In the genomic region with DNA sequence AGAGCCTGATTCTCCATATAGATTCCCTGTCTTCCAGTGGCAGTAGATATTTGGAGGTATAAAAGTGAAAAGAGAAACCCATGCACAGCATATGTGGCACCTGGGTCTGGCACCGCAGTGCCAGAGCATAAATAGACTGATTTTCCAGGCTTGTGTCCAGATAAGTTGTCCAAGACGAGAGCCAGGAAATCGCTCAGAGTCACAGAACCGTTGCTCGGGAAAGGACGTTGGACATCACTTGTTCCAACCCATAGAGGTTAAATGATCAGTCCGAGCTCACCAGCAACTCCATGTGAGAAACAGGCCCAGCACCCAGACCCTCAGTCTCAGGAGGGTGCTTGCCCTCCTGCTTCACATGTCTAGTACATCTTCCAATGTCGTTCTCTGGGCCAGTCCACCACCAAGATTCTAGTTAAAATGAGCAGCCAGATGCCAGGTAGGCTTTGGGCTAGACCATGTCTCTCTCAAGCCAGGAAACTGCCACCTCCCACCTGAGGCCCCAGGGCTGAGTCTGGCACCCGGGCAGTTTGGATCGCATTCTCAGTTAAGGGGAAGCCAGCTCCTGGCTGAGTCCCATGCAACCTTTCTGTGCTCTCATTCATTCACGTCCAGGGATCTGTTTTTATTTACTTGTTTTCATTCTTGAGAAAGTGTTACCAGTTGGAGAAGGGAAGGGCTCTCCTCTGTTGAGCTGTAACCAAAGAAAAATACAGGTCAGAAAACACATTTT, we compare ENCODE assay signal across 22 cellular contexts.
A peak's percentile ranks its signal among the peaks of the same experiment; 100 is the strongest.
DNase-seq lines count a peak whose midpoint lies in the region; ATAC-seq, FAIRE-seq and TF ChIP-seq lines count a peak whose summit lies in the region.
"Had no signal": no experiment of that assay in that cellular context is flagged by ENCODE, and none has a peak within 500 bp of the region (broad histone marks: within the 10 kb centered on the region; RNA-seq: fewer than 3 reads in every experiment).

No MANE protein-coding gene starts in this region.

- 68% methylated on average over 4 of the region's 11 CpGs for WGBS in right lobe of liver (ENCODE audit: insufficient coverage, low coverage, low lambda C conversion rate, missing lambda C conversion rate)
- 2% methylated on average over 10 of the region's 11 CpGs for WGBS in HepG2 (ENCODE audit: low lambda C conversion rate)
- WGBS in heart right ventricle, 2 donors, result 20 to 32% methylated on average over 11 of the region's 11 CpGs
- WGBS in aorta, 2 donors, result 8 to 9% methylated on average over 11 of the region's 11 CpGs

- no peak overlapping the region for H3K4me2 ChIP-seq in HepG2 (ENCODE audit: low read depth, low read length)

- H3K4me1 Mint-ChIP-seq in nephron progenitor cell, result peaks cover 45% of the 10 kb centered on the region
- H3K4me1 Mint-ChIP-seq: naive thymus-derived CD8-positive, alpha-beta T cell; stimulated activated effector memory CD8-positive, alpha-beta T cell treated with anti-CD3 and anti-CD28 coated beads, Interleukin-12 subunit alpha, Interleukin-12 subunit beta, amount 100 ng/mL, for 72 hours had no signal

- peak overlapping the region; percentile 78 for H3K27ac Mint-ChIP-seq in nephron progenitor cell
- H3K27ac Mint-ChIP-seq: CD14-positive monocyte; naive thymus-derived CD8-positive, alpha-beta T cell; stimulated activated effector memory CD8-positive, alpha-beta T cell treated with anti-CD3 and anti-CD28 coated beads, Interleukin-12 subunit alpha, Interleukin-12 subunit beta, amount 100 ng/mL, for 72 hours; type B pancreatic cell had no signal

- H3K4me3 ChIP-seq in right lobe of liver (no peak overlapping the region), HepG2 (replicated peaks in 1 of 3; ENCODE audit: insufficient read depth in 1 of 3, low read depth in 2 of 3, low read length in 3 of 3) (no peak overlapping the region), heart right ventricle (no peak overlapping the region), aorta (ENCODE audit: low read length in 2 of 2) (no peak overlapping the region), foreskin fibroblast (ENCODE audit: low read depth in 1 of 2, low read length in 2 of 2) (no peak overlapping the region)
- H3K4me3 ChIP-seq: Peyer's patch had no signal

- no peak for TF ChIP-seq CTCF in right lobe of liver (IDR thresholded peaks at IDR 0.05)
- TF ChIP-seq CTCF in HepG2 (CRISPR knock-in tag; IDR thresholded peaks at IDR 0.05), result no peak
- TF ChIP-seq CTCF in heart right ventricle (IDR thresholded peaks at IDR 0.05), result no peak
- TF ChIP-seq CTCF in nephron progenitor cell (IDR thresholded peaks at IDR 0.05), result no peak
- TF ChIP-seq CTCF in foreskin fibroblast (IDR thresholded peaks at IDR 0.05; ENCODE audit: low read depth, low read length), result no peak

- no peak for TF ChIP-seq RAD21 in HepG2 (CRISPR knock-in tag; IDR thresholded peaks at IDR 0.05)

- POLR2A ChIA-PET in HepG2 (lab: Yijun Ruan, JAX), result no interaction called here

- no peaks in the 10 kb centered on the region for H3K4me1 ChIP-seq in right lobe of liver
- H3K4me1 ChIP-seq in HepG2 (ENCODE audit: insufficient read depth, low read length), result no peaks in the 10 kb centered on the region
- H3K4me1 ChIP-seq in heart right ventricle, result peaks cover 3 to 36% (median 24%) of the 10 kb centered on the region in 9 donors
- H3K4me1 ChIP-seq in aorta (ENCODE audit: control insufficient read depth in 1 of 2, insufficient read depth in 2 of 2, low read length in 2 of 2), result peaks cover 0 to 2% of the 10 kb centered on the region in 2 donors
- H3K4me1 ChIP-seq: foreskin keratinocyte, Peyer's patch had no signal

- peaks cover 25% of the 10 kb centered on the region for H3K36me3 Mint-ChIP-seq in nephron progenitor cell (ENCODE audit: low read depth)
- H3K36me3 Mint-ChIP-seq: CD14-positive monocyte; naive thymus-derived CD8-positive, alpha-beta T cell; stimulated activated effector memory CD8-positive, alpha-beta T cell treated with anti-CD3 and anti-CD28 coated beads, Interleukin-12 subunit alpha, Interleukin-12 subunit beta, amount 100 ng/mL, for 72 hours had no signal

- H3K9me3 Mint-ChIP-seq in nephron progenitor cell, result no peaks in the 10 kb centered on the region
- H3K9me3 Mint-ChIP-seq: CD14-positive monocyte; stimulated activated effector memory CD8-positive, alpha-beta T cell treated with anti-CD3 and anti-CD28 coated beads, Interleukin-12 subunit alpha, Interleukin-12 subunit beta, amount 100 ng/mL, for 72 hours; type B pancreatic cell had no signal

- no peak overlapping the region for H3K4me3 Mint-ChIP-seq in nephron progenitor cell
- H3K4me3 Mint-ChIP-seq: CD14-positive monocyte; naive thymus-derived CD8-positive, alpha-beta T cell; stimulated activated effector memory CD8-positive, alpha-beta T cell treated with anti-CD3 and anti-CD28 coated beads, Interleukin-12 subunit alpha, Interleukin-12 subunit beta, amount 100 ng/mL, for 72 hours; type B pancreatic cell had no signal

- in situ Hi-C loops in HepG2 (cut with HindIII; ENCODE audit: extremely low pct_ligation_motif_present, low pct_unique_long_range_greater_than_20kb), result no loop called here

- intact Hi-C loops in right lobe of liver (cut with DNase I), result no loop called here
- intact Hi-C loops in HepG2 (cut with micrococcal nuclease; ENCODE audit: unreplicated experiment), result no loop called here
- intact Hi-C loops in heart right ventricle (cut with DNase I), result loop anchor here in 2 of 10 donors (5.0 kb wide), 2 partner anchors 219 to 229 kb away; no protein-coding TSS in a partner anchor
- intact Hi-C loops in aorta (cut with DNase I), result loop anchor here in 1 of 2 donors (5.0 kb wide), 1 partner anchor 314 kb away; no protein-coding TSS in a partner anchor

- H3K27me3 ChIP-seq in right lobe of liver (no peaks in the 10 kb centered on the region), HepG2 (ENCODE audit: control insufficient read depth in 1 of 2, insufficient read depth in 2 of 2, low read length in 2 of 2) (peaks cover 0 to 16% of the 10 kb centered on the region in 2 experiments; a peak in 3 of 5 replicates), heart right ventricle (no peaks in the 10 kb centered on the region), aorta (ENCODE audit: control insufficient read depth in 1 of 2, insufficient read depth in 2 of 2, low read length in 1 of 2) (no peaks in the 10 kb centered on the region)
- H3K27me3 ChIP-seq: Peyer's patch had no signal

- no peak overlapping the region for H3K9ac ChIP-seq in HepG2 (ENCODE audit: insufficient read depth, low read depth, low read length)

- ATAC-seq in right lobe of liver (peak in 3 of 4 donors; percentile 33 to 41 (median 40)), HepG2 (no peak), heart right ventricle (peak; percentile 75 to 94 (median 90)), aorta (ENCODE audit: low FRiP score) (peak; percentile 59), HG02870 (IDR thresholded peaks at IDR 0.05; ENCODE audit: unreplicated experiment) (no peak)
- ATAC-seq: foreskin keratinocyte; naive thymus-derived CD8-positive, alpha-beta T cell; stimulated activated effector memory CD8-positive, alpha-beta T cell treated with anti-CD3 and anti-CD28 coated beads, Interleukin-12 subunit alpha, Interleukin-12 subunit beta, amount 100 ng/mL, for 72 hours had no signal

- BruUV-seq in HepG2 (replicated peaks; lab: Mats Ljungman, UMichigan), result no TSS peak

- TF ChIP-seq EP300 in HepG2 (IDR thresholded peaks at IDR 0.05; ENCODE audit: low read depth in 2 of 2, low read length in 2 of 2), result no peak
- TF ChIP-seq EP300 in HepG2 (CRISPR knock-in tag; IDR thresholded peaks at IDR 0.05; ENCODE audit: borderline replicate concordance), result no peak

- no peaks in the 10 kb centered on the region for H3K9me3 ChIP-seq in right lobe of liver
- no peaks in the 10 kb centered on the region for H3K9me3 ChIP-seq in HepG2 (ENCODE audit: low read length)
- H3K9me3 ChIP-seq in heart right ventricle, result no peaks in the 10 kb centered on the region
- H3K9me3 ChIP-seq in aorta (ENCODE audit: control insufficient read depth, low read length), result no peaks in the 10 kb centered on the region
- H3K9me3 ChIP-seq: Peyer's patch had no signal

- H3K79me2 ChIP-seq in HepG2 (ENCODE audit: insufficient read depth, low read length), result no peaks in the 10 kb centered on the region

- TF ChIP-seq POLR2A in right lobe of liver (IDR thresholded peaks at IDR 0.05) (no peak), HepG2 (IDR thresholded peaks at IDR 0.05; ENCODE audit: insufficient read depth in 1 of 2, low read depth in 2 of 2, low read length in 2 of 2) (no peak)

- peak in 1 of 3 donors; percentile 50 for DNase-seq in right lobe of liver
- DNase-seq in HepG2 (ENCODE audit: low spot score), result no peak
- peak in 1 of 2 donors; percentile 69 for DNase-seq in heart right ventricle
- DNase-seq in nephron progenitor cell, result no peak
- no peak for DNase-seq in aorta
- DNase-seq in activated CD4-positive, alpha-beta T cell treated with anti-CD3 and anti-CD28 coated beads for 48 hours, result no peak
- no peak for DNase-seq in foreskin fibroblast
- DNase-seq: activated CD4-positive, alpha-beta T cell treated with anti-CD3 and anti-CD28 coated beads, Interleukin-2, amount 50 U/mL, for 1 hour; foreskin keratinocyte; naive thymus-derived CD8-positive, alpha-beta T cell; NCI-H1092 treated with DMSO at 0.1 percent for 48 hours; NCI-H2107; NCI-H774; Peyer's patch; SW 1271 had no signal

- H3K36me3 ChIP-seq in right lobe of liver, result peaks cover 0 to 7% (median 0%) of the 10 kb centered on the region in 4 donors
- H3K36me3 ChIP-seq in HepG2 (replicated peaks in 1 of 2; ENCODE audit: control insufficient read depth in 1 of 2, insufficient read depth in 2 of 2, low read length in 2 of 2), result no peaks in the 10 kb centered on the region
- peaks cover 0 to 74% (median 7%) of the 10 kb centered on the region in 9 donors for H3K36me3 ChIP-seq in heart right ventricle
- H3K36me3 ChIP-seq in aorta (ENCODE audit: control insufficient read depth in 1 of 2, insufficient read depth in 2 of 2, low read length in 1 of 2), result peaks cover 2 to 5% of the 10 kb centered on the region in 2 donors
- H3K36me3 ChIP-seq: Peyer's patch had no signal

- peaks cover 5% of the 10 kb centered on the region for H3K27me3 Mint-ChIP-seq in nephron progenitor cell (ENCODE audit: low read depth, poor library complexity)
- H3K27me3 Mint-ChIP-seq: type B pancreatic cell had no signal

- H3K27ac ChIP-seq in right lobe of liver (no peak overlapping the region), HepG2 (ENCODE audit: extremely low read length, insufficient read depth, low read length) (no peak overlapping the region), heart right ventricle (peak overlapping the region; percentile 47 to 89 (median 68)), aorta (ENCODE audit: low read depth in 1 of 2, low read length in 2 of 2) (peak overlapping the region; percentile 73 to 76)
- H3K27ac ChIP-seq: foreskin keratinocyte, Peyer's patch had no signal

- no peaks in the 10 kb centered on the region for H4K20me1 ChIP-seq in HepG2 (ENCODE audit: insufficient read depth, low read length)

- H2AFZ ChIP-seq in HepG2 (ENCODE audit: low read length), result no peak overlapping the region

- FAIRE-seq in HepG2 (lab: Jason Lieb, UNC), result no peak
- FAIRE-seq: astrocyte, colon, endothelial cell of umbilical vein had no signal

- CTCF ChIA-PET in HepG2 (lab: Yijun Ruan, JAX; ENCODE audit: low intra/inter-chr PET ratio, low total read pairs), result interaction anchor here (1.4 kb wide), 1 partner anchor 376 kb away, joined by 3 read pairs; no protein-coding TSS in a partner anchor

Comparison
In these comparisons a context has a peak if more than half of its experiments do, and no peak if none do; other contexts are left out.
1. ATAC-seq: peak in right lobe of liver (3 of 4), heart right ventricle (8 of 8) and aorta (single experiment); none in HepG2 (single experiment) and HG02870 (single experiment).
2. H3K27ac ChIP-seq: peak in heart right ventricle (10 of 10) and aorta (2 of 2); none in right lobe of liver (0 of 3) and HepG2 (single experiment).